Comparison of ENCODE assay signal across 1 cellular context in genomic region chr17:26885244-26885970, GRCh38.
A peak's percentile ranks its signal among the peaks of the same experiment; 100 is the strongest.
TF ChIP-seq lines count a peak whose summit lies in the region.

No MANE protein-coding gene starts in this region.

TF ChIP-seq in HEK293, 187 proteins besides CTCF, POLR2A, EP300 and RAD21 (continued from another document):
- TF ChIP-seq ZNF544 (tag by site-specific recombination; IDR thresholded peaks at IDR 0.05) = peak; percentile 49; the same call in 1 of the 2 replicates
- TF ChIP-seq ZNF148 (tag by site-specific recombination; IDR thresholded peaks at IDR 0.05; ENCODE audit: borderline replicate concordance) = peak; percentile 67; the same call in 1 of the 2 replicates
- TF ChIP-seq ZNF311 (tag by site-specific recombination; IDR thresholded peaks at IDR 0.05; ENCODE audit: borderline replicate concordance) = 0 out of 2 replicates have a peak, but pooled peaks have one; percentile 55
- TF ChIP-seq ZNF174 (tag by site-specific recombination; IDR thresholded peaks at IDR 0.05) = peak; percentile 90; the same call in 1 of the 2 replicates
- TF ChIP-seq ZNF350 (tag by site-specific recombination; IDR thresholded peaks at IDR 0.05) = peak; percentile 90
- peak; percentile 64; the same call in 1 of the 2 replicates for TF ChIP-seq ZNF621 (tag by site-specific recombination; IDR thresholded peaks at IDR 0.05)
- peak; percentile 82; the same call in 1 of the 2 replicates for TF ChIP-seq ZNF132 (tag by site-specific recombination; IDR thresholded peaks at IDR 0.05; ENCODE audit: borderline replicate concordance)
